Comparison of ENCODE assay signal across 8 cellular contexts in the genomic region with DNA sequence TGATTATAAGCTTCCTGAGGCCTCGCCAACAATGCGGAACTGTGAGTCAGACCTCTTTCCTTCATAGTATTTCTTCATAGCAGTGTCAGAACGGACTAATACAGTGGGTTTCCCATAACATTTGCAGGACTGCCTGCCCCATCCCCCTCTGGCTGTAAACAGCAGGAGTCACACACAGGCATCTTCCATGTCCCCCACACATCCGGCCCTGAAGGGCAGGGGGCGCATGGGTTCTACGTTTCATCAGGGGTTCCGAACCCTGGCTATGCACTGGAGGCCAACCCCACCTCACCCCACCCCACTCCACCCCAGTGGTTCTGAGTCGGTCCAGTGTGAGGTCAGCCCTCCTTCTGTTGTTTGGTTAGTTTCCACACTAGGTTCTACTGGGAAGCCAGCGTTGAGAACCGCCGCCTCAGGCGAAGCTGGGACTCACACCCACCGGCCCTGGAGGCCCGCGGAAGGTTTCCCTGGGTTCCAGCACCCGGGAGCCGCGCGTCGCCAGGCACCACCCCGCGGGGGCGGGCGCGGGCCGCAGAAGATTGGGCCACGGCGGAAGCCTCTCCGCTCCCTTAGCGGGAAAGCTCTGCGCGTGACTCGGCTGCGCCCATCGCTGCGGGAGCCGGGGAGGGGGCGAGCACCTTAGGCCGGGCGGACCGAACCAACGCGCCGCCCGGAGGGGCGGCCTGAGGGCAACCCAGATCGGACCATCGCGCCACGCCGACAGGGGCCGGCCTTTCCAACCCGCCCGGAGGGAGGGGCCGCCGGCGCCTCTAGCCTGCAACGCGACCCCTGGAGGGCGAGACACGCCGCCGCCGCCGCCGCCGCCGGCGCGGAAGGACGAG. TPM values are rescaled to one million over a fixed set of nuclear protein-coding genes. Genes with fewer than 3 reads are reported as not detected.
DNase-seq lines count a peak whose midpoint lies in the region; ATAC-seq and TF ChIP-seq lines count a peak whose summit lies in the region.

A gene with protein sequence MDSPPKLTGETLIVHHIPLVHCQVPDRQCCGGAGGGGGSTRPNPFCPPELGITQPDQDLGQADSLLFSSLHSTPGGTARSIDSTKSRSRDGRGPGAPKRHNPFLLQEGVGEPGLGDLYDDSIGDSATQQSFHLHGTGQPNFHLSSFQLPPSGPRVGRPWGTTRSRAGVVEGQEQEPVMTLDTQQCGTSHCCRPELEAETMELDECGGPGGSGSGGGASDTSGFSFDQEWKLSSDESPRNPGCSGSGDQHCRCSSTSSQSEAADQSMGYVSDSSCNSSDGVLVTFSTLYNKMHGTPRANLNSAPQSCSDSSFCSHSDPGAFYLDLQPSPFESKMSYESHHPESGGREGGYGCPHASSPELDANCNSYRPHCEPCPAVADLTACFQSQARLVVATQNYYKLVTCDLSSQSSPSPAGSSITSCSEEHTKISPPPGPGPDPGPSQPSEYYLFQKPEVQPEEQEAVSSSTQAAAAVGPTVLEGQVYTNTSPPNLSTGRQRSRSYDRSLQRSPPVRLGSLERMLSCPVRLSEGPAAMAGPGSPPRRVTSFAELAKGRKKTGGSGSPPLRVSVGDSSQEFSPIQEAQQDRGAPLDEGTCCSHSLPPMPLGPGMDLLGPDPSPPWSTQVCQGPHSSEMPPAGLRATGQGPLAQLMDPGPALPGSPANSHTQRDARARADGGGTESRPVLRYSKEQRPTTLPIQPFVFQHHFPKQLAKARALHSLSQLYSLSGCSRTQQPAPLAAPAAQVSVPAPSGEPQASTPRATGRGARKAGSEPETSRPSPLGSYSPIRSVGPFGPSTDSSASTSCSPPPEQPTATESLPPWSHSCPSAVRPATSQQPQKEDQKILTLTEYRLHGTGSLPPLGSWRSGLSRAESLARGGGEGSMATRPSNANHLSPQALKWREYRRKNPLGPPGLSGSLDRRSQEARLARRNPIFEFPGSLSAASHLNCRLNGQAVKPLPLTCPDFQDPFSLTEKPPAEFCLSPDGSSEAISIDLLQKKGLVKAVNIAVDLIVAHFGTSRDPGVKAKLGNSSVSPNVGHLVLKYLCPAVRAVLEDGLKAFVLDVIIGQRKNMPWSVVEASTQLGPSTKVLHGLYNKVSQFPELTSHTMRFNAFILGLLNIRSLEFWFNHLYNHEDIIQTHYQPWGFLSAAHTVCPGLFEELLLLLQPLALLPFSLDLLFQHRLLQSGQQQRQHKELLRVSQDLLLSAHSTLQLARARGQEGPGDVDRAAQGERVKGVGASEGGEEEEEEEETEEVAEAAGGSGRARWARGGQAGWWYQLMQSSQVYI (N-terminal part only) (plus strand): TSS at position 799 of the 842 bp plus-strand sequence. CDS start 56,411 bp downstream, outside the sequence.

- H3K9me3 ChIP-seq in skeletal muscle tissue (ENCODE audit: control insufficient read depth in 3 of 3, low read length in 3 of 3): no peaks in the 10 kb centered on the region

- H3K4me3 ChIP-seq in WI38 (ENCODE audit: low read depth, low read length) (peak within 1 kb of the TSS; percentile 88), skeletal muscle tissue (ENCODE audit: low read length in 3 of 3) (peak within 1 kb of the TSS; percentile 92 to 98 (median 98))

- peak; percentile 71 for ATAC-seq in GM19455 (IDR thresholded peaks at IDR 0.05; ENCODE audit: unreplicated experiment)
- ATAC-seq in HG02981 (IDR thresholded peaks at IDR 0.05; ENCODE audit: unreplicated experiment): no peak

- TF ChIP-seq CTCF in WI38 (IDR thresholded peaks at IDR 0.05; ENCODE audit: low read depth, low read length): peak; percentile 15; the same call in 1 of the 2 replicates

- H3K4me1 ChIP-seq in skeletal muscle tissue (ENCODE audit: control insufficient read depth in 3 of 3, insufficient read depth in 3 of 3, low read length in 3 of 3): peaks cover 18 to 28% (median 27%) of the 10 kb centered on the region in 3 donors

- peak within 1 kb of the TSS; percentile 95 to 99 (median 97) for H3K9ac ChIP-seq in skeletal muscle tissue (ENCODE audit: low read depth in 1 of 3, low read length in 3 of 3)

- peaks cover 0 to 3% (median 0%) of the 10 kb centered on the region in 3 donors for H3K36me3 ChIP-seq in skeletal muscle tissue (ENCODE audit: control insufficient read depth in 3 of 3, insufficient read depth in 3 of 3, low read length in 3 of 3)

- H3K27ac ChIP-seq in skeletal muscle tissue (ENCODE audit: low read depth, low read length): peak within 1 kb of the TSS; percentile 98

- H3K27me3 ChIP-seq in skeletal muscle tissue (ENCODE audit: control insufficient read depth in 3 of 3, insufficient read depth in 3 of 3, low read length in 3 of 3): no peaks in the 10 kb centered on the region

- DNase-seq in AG08395 (ENCODE audit: low spot score): peak; percentile 78
- DNase-seq in NCI-H2107 (lab: John Stamatoyannopoulos, UW): peak; percentile 93
- DNase-seq in cerebellum (ENCODE audit: low spot score): peak; percentile 79
- DNase-seq in inferior parietal cortex (ENCODE audit: extremely low spot score): peak; percentile 79

RNA-seq across cellular contexts. Expression of the gene that starts here (rescaled TPM):
- total RNA-seq in cerebellum (39.3 TPM), skeletal muscle tissue (29.2 TPM)
